In genomic region chr10:127195041-127195506, GRCh38 we compare ENCODE assay signal across 10 cellular contexts.
DNase-seq lines count a peak whose midpoint lies in the region; ATAC-seq and TF ChIP-seq lines count a peak whose summit lies in the region.
"Had no signal": no experiment of that assay in that cellular context is flagged by ENCODE, and none has a peak within 500 bp of the region (broad histone marks: within the 10 kb centered on the region; RNA-seq: fewer than 3 reads in every experiment).

No MANE protein-coding gene starts in this region.

- in situ Hi-C loops in astrocyte of the cerebellum (cut with HindIII; ENCODE audit: low sequenced_read_pairs) = no loop called here

- DNase-seq in ELR (ENCODE audit: low read depth) = peak; percentile 6
- DNase-seq in astrocyte of the cerebellum (ENCODE audit: low read depth) = no peak
- DNase-seq in retinal pigment epithelial cell (ENCODE audit: low read depth) = no peak
- no peak for DNase-seq in HuH-7.5 (ENCODE audit: low spot score)
- no peak for DNase-seq in superior temporal gyrus (ENCODE audit: extremely low spot score)
- DNase-seq: NCI-H510A, T-helper 9 cell had no signal

- H3K4me3 ChIP-seq in astrocyte of the cerebellum (ENCODE audit: low read depth, low read length) (peak overlapping the region; percentile 43), iPS-11a (ENCODE audit: low read depth, low read length) (peak overlapping the region; percentile 60), retinal pigment epithelial cell (ENCODE audit: low read length) (peak overlapping the region; percentile 36)

- TF ChIP-seq CTCF in astrocyte of the cerebellum (IDR thresholded peaks at IDR 0.05; ENCODE audit: low read depth, low read length, missing control alignments) = no peak
- TF ChIP-seq CTCF in retinal pigment epithelial cell (conservative IDR thresholded peaks at IDR 0.05; ENCODE audit: low read depth, low read length) = no peak

- ATAC-seq in HG03432 (IDR thresholded peaks at IDR 0.05; ENCODE audit: unreplicated experiment) (no peak), GM21528 (IDR thresholded peaks at IDR 0.05; ENCODE audit: low FRiP score, unreplicated experiment) (no peak)
